Comparison of ENCODE assay signal across 1 cellular context in genomic region chr7:37311282-37311868, GRCh38.
TF ChIP-seq lines count a peak whose summit lies in the region.

No MANE protein-coding gene starts in this region.

TF ChIP-seq in GM23338, 12 proteins besides CTCF, POLR2A, EP300 and RAD21 (continued from another document):
- TF ChIP-seq REST (IDR thresholded peaks at IDR 0.05; ENCODE audit: unreplicated experiment) (no peak), EZH2phosphoT487 (IDR thresholded peaks at IDR 0.05; ENCODE audit: unreplicated experiment) (no peak), CREB1 (CRISPR knock-in tag; IDR thresholded peaks at IDR 0.05; ENCODE audit: low read depth) (no peak), ETS1 (IDR thresholded peaks at IDR 0.05) (no peak), STAT1 (IDR thresholded peaks at IDR 0.05; ENCODE audit: unreplicated experiment) (no peak)
TF ChIP-seq in GM23338: peak in this region for 0.
